Comparison of ENCODE assay signal across 12 cellular contexts in genomic region chr6:100202417-100203194, GRCh38.
DNase-seq lines count a peak whose midpoint lies in the region; ATAC-seq, FAIRE-seq and TF ChIP-seq lines count a peak whose summit lies in the region.
"Had no signal": no experiment of that assay in that cellular context is flagged by ENCODE, and none has a peak within 500 bp of the region (broad histone marks: within the 10 kb centered on the region; RNA-seq: fewer than 3 reads in every experiment).

No MANE protein-coding gene starts in this region.

- H3K27me3 ChIP-seq in AG04450 (ENCODE audit: control insufficient read depth, insufficient read depth, low read length) (no peaks in the 10 kb centered on the region), keratinocyte (ENCODE audit: control insufficient read depth, extremely low read depth, insufficient read depth, low read length) (no peaks in the 10 kb centered on the region)

- H3K9ac ChIP-seq in keratinocyte (ENCODE audit: control insufficient read depth, extremely low read depth, insufficient read depth, low read length) = peak overlapping the region; percentile 43

- TF ChIP-seq CTCF in AG04450 (IDR thresholded peaks at IDR 0.05; ENCODE audit: low read depth, low read length) = no peak
- no peak for TF ChIP-seq CTCF in keratinocyte (optimal IDR thresholded peaks at IDR 0.05 in 1 of 3, IDR thresholded peaks at IDR 0.05 in 1 of 3, conservative IDR thresholded peaks at IDR 0.05 in 1 of 3; ENCODE audit: extremely low read depth in 1 of 3, insufficient read depth in 2 of 3, low read length in 3 of 3)

- no peaks in the 10 kb centered on the region for H3K36me3 ChIP-seq in keratinocyte (ENCODE audit: control insufficient read depth in 2 of 2, extremely low read depth in 1 of 2, insufficient read depth in 2 of 2, low read length in 2 of 2)

- CTCF ChIA-PET in AG04450 (lab: Charles Lee) = interaction anchor here (1.4 kb wide), 1 partner anchor 26 kb away, joined by 3 read pairs; no protein-coding TSS in a partner anchor

- ATAC-seq in GM18861 (IDR thresholded peaks at IDR 0.05; ENCODE audit: unreplicated experiment) = no peak
- ATAC-seq: stimulated activated naive CD8-positive, alpha-beta T cell treated with anti-CD3 and anti-CD28 coated beads, Interleukin-15, Interleukin-2, amounts not matched to agents 100 U/mL and 50 U/mL, for 24 hours had no signal

- no peaks in the 10 kb centered on the region for H4K20me1 ChIP-seq in keratinocyte (ENCODE audit: control insufficient read depth, extremely low read depth, insufficient read depth, low read length)

- H3K4me2 ChIP-seq in keratinocyte (ENCODE audit: control insufficient read depth, extremely low read depth, insufficient read depth, low read depth, low read length) = peak overlapping the region; percentile 61

- H3K27ac ChIP-seq in AG04450 (ENCODE audit: low read depth, low read length) (peak overlapping the region; percentile 92), keratinocyte (ENCODE audit: control insufficient read depth, insufficient read depth, low read length) (peak overlapping the region; percentile 86)

- dilution Hi-C loops in keratinocyte (cut with MboI; ENCODE audit: extremely low pct_ligation_motif_present, low sequenced_read_pairs) = no loop called here

- no peaks in the 10 kb centered on the region for H3K79me2 ChIP-seq in keratinocyte (ENCODE audit: control insufficient read depth, insufficient read depth, low read length)

- peaks cover 8% of the 10 kb centered on the region for H3K4me1 ChIP-seq in keratinocyte (ENCODE audit: control insufficient read depth, extremely low read depth, insufficient read depth, low read length)
- H3K4me1 ChIP-seq: Caco-2 had no signal

- FAIRE-seq in keratinocyte (lab: Jason Lieb, UNC) = peak; percentile 94

- peak; percentile 77 for DNase-seq in AG04450 (ENCODE audit: low read depth, low spot score)
- peak; percentile 96 for DNase-seq in HT1080 (ENCODE audit: low read depth)
- DNase-seq in amniotic epithelial cell (ENCODE audit: low read depth) = peak; percentile 96
- DNase-seq in keratinocyte (ENCODE audit: low read depth, low spot score) = peak; percentile 52
- DNase-seq in retina = no peak
- no peak for DNase-seq in iPS-NIHi11 (ENCODE audit: low spot score)
- no peak for DNase-seq in mucosa of gallbladder (ENCODE audit: low spot score)
- DNase-seq: Caco-2; NCI-H1048; stimulated activated naive CD8-positive, alpha-beta T cell treated with anti-CD3 and anti-CD28 coated beads, Interleukin-15, Interleukin-2, amounts not matched to agents 100 U/mL and 50 U/mL, for 24 hours had no signal

- H2AFZ ChIP-seq in keratinocyte (ENCODE audit: control insufficient read depth, low read length) = peak overlapping the region; percentile 50

- no peaks in the 10 kb centered on the region for H3K9me1 ChIP-seq in keratinocyte (ENCODE audit: control insufficient read depth, extremely low read depth, insufficient read depth, low read length)

- H3K4me3 ChIP-seq in AG04450 (ENCODE audit: low read depth, low read length) (no peak overlapping the region), keratinocyte (ENCODE audit: control insufficient read depth in 2 of 3, extremely low read depth in 1 of 3, insufficient read depth in 2 of 3, low read depth in 1 of 3, low read length in 3 of 3) (peak overlapping the region in 1 of 3 experiments; percentile 10)
- H3K4me3 ChIP-seq: skin epidermis had no signal

- H3K9me3 ChIP-seq in AG04450 (ENCODE audit: control insufficient read depth, insufficient read depth, low read length) (no peaks in the 10 kb centered on the region), keratinocyte (ENCODE audit: control insufficient read depth, low read depth, low read length) (no peaks in the 10 kb centered on the region)
- H3K9me3 ChIP-seq: Caco-2 had no signal

- POLR2A ChIA-PET in AG04450 (lab: Yijun Ruan, JAX) = interaction anchor here (1.5 to 1.6 kb wide), 2 partner anchors 14 to 27 kb away, joined by 7 to 12 read pairs; no protein-coding TSS in a partner anchor

Comparison
In these comparisons a context has a peak if more than half of its experiments do, and no peak if none do; other contexts are left out.
1. DNase-seq: peak in AG04450 (single experiment), HT1080 (single experiment), amniotic epithelial cell (single experiment) and keratinocyte (single experiment); none in retina (single experiment), iPS-NIHi11 (single experiment) and mucosa of gallbladder (single experiment).